Comparison of ENCODE assay signal across 1 cellular context in genomic region chr7:84271550-84271949, GRCh38.
TF ChIP-seq lines count a peak whose summit lies in the region.

No MANE protein-coding gene starts in this region.

TF ChIP-seq in A549, 52 proteins besides CTCF, POLR2A, EP300 and RAD21 (continued from another document):
- TF ChIP-seq REST (IDR thresholded peaks at IDR 0.05) (no peak), RFX5 (IDR thresholded peaks at IDR 0.05) (no peak)
